In the genomic region with DNA sequence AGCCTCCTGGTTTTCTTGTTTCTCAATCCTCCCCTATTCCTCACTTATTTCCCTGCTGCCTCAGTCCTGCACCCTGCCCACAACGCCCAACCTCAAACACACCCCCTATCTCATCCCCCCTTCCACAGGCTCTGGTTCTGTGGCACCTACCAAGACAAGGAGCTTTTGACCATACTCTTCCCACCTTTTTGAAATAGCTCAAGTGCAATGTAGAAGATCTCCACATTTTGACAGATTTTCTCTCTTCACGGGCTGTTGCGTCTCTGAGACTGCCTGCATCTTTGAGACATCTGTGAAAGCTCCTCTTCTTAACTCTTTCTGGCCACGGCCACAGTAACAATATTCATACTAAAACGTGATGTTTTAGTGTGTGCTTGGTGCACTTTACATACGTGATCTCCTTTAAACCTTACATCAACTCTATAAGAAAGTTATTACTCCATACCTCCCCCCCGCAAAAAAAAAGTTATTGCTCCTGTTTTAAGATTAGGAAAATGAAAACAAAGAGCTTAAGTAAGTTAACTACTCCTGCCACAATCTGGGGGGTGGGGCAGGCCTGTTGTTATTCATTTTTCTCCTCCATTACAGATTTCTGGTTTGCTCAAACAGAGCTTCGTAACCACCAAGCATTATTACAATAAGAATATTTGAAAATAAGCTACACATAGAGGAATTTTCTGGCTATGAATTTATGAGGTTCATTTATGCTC, we compare ENCODE assay signal across 1 cellular context.
A peak's percentile ranks its signal among the peaks of the same experiment; 100 is the strongest.
TF ChIP-seq lines count a peak whose summit lies in the region.

No MANE protein-coding gene starts in this region.

TF ChIP-seq in K562, 482 proteins besides CTCF, POLR2A, EP300 and RAD21 (continued from another document and continues in another):
- TF ChIP-seq, protein P1, sequence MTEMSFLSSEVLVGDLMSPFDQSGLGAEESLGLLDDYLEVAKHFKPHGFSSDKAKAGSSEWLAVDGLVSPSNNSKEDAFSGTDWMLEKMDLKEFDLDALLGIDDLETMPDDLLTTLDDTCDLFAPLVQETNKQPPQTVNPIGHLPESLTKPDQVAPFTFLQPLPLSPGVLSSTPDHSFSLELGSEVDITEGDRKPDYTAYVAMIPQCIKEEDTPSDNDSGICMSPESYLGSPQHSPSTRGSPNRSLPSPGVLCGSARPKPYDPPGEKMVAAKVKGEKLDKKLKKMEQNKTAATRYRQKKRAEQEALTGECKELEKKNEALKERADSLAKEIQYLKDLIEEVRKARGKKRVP (CRISPR knock-in tag; IDR thresholded peaks at IDR 0.05), result no peak
- TF ChIP-seq SIN3A (IDR thresholded peaks at IDR 0.05; ENCODE audit: borderline replicate concordance in 2 of 2, control insufficient read depth in 1 of 2, low read depth in 2 of 2, low read length in 2 of 2), result 0 out of 4 replicates have a peak, but pooled peaks of 1 of the 2 experiments have one; percentile 38
- no peak for TF ChIP-seq ZNF79 (CRISPR knock-in tag; IDR thresholded peaks at IDR 0.05; ENCODE audit: low read depth)
- 0 out of 2 replicates have a peak, but pooled peaks have one; percentile 18 for TF ChIP-seq CXXC5 (CRISPR knock-in tag; IDR thresholded peaks at IDR 0.05)
- TF ChIP-seq, protein P2, sequence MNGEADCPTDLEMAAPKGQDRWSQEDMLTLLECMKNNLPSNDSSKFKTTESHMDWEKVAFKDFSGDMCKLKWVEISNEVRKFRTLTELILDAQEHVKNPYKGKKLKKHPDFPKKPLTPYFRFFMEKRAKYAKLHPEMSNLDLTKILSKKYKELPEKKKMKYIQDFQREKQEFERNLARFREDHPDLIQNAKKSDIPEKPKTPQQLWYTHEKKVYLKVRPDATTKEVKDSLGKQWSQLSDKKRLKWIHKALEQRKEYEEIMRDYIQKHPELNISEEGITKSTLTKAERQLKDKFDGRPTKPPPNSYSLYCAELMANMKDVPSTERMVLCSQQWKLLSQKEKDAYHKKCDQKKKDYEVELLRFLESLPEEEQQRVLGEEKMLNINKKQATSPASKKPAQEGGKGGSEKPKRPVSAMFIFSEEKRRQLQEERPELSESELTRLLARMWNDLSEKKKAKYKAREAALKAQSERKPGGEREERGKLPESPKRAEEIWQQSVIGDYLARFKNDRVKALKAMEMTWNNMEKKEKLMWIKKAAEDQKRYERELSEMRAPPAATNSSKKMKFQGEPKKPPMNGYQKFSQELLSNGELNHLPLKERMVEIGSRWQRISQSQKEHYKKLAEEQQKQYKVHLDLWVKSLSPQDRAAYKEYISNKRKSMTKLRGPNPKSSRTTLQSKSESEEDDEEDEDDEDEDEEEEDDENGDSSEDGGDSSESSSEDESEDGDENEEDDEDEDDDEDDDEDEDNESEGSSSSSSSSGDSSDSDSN (IDR thresholded peaks at IDR 0.05; ENCODE audit: borderline replicate concordance in 1 of 2, low read depth in 2 of 2, low read length in 2 of 2), result no peak
- no peak for TF ChIP-seq ZNF586 (CRISPR knock-in tag; conservative IDR thresholded peaks at IDR 0.05)
- TF ChIP-seq MTA3 (IDR thresholded peaks at IDR 0.05; ENCODE audit: borderline replicate concordance), result peak; percentile 31; the same call in 1 of the 2 replicates
- TF ChIP-seq FOXJ3 (CRISPR knock-in tag; IDR thresholded peaks at IDR 0.05), result no peak
- TF ChIP-seq, protein P3, sequence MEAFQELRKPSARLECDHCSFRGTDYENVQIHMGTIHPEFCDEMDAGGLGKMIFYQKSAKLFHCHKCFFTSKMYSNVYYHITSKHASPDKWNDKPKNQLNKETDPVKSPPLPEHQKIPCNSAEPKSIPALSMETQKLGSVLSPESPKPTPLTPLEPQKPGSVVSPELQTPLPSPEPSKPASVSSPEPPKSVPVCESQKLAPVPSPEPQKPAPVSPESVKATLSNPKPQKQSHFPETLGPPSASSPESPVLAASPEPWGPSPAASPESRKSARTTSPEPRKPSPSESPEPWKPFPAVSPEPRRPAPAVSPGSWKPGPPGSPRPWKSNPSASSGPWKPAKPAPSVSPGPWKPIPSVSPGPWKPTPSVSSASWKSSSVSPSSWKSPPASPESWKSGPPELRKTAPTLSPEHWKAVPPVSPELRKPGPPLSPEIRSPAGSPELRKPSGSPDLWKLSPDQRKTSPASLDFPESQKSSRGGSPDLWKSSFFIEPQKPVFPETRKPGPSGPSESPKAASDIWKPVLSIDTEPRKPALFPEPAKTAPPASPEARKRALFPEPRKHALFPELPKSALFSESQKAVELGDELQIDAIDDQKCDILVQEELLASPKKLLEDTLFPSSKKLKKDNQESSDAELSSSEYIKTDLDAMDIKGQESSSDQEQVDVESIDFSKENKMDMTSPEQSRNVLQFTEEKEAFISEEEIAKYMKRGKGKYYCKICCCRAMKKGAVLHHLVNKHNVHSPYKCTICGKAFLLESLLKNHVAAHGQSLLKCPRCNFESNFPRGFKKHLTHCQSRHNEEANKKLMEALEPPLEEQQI (IDR thresholded peaks at IDR 0.05), result no peak
- no peak for TF ChIP-seq ELF4 (CRISPR knock-in tag; IDR thresholded peaks at IDR 0.05)
- TF ChIP-seq HDGF (IDR thresholded peaks at IDR 0.05), result no peak
- no peak for TF ChIP-seq RBM22 (IDR thresholded peaks at IDR 0.05; ENCODE audit: low read depth, low read length, poor library complexity, severe bottlenecking)
- no peak for TF ChIP-seq CREB1 (IDR thresholded peaks at IDR 0.05)
- TF ChIP-seq CREB1 (CRISPR knock-in tag; IDR thresholded peaks at IDR 0.05), result no peak
- TF ChIP-seq, protein P4, sequence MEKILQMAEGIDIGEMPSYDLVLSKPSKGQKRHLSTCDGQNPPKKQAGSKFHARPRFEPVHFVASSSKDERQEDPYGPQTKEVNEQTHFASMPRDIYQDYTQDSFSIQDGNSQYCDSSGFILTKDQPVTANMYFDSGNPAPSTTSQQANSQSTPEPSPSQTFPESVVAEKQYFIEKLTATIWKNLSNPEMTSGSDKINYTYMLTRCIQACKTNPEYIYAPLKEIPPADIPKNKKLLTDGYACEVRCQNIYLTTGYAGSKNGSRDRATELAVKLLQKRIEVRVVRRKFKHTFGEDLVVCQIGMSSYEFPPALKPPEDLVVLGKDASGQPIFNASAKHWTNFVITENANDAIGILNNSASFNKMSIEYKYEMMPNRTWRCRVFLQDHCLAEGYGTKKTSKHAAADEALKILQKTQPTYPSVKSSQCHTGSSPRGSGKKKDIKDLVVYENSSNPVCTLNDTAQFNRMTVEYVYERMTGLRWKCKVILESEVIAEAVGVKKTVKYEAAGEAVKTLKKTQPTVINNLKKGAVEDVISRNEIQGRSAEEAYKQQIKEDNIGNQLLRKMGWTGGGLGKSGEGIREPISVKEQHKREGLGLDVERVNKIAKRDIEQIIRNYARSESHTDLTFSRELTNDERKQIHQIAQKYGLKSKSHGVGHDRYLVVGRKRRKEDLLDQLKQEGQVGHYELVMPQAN (IDR thresholded peaks at IDR 0.05; ENCODE audit: borderline replicate concordance), result peak; percentile 36; the same call in 1 of the 2 replicates
- TF ChIP-seq MED1 (CRISPR knock-in tag; IDR thresholded peaks at IDR 0.05; ENCODE audit: borderline replicate concordance), result no peak
- no peak for TF ChIP-seq ZNF217 (CRISPR knock-in tag; IDR thresholded peaks at IDR 0.05)
- TF ChIP-seq TSC22D4 (tag; IDR thresholded peaks at IDR 0.05), result no peak
- TF ChIP-seq, protein P5, sequence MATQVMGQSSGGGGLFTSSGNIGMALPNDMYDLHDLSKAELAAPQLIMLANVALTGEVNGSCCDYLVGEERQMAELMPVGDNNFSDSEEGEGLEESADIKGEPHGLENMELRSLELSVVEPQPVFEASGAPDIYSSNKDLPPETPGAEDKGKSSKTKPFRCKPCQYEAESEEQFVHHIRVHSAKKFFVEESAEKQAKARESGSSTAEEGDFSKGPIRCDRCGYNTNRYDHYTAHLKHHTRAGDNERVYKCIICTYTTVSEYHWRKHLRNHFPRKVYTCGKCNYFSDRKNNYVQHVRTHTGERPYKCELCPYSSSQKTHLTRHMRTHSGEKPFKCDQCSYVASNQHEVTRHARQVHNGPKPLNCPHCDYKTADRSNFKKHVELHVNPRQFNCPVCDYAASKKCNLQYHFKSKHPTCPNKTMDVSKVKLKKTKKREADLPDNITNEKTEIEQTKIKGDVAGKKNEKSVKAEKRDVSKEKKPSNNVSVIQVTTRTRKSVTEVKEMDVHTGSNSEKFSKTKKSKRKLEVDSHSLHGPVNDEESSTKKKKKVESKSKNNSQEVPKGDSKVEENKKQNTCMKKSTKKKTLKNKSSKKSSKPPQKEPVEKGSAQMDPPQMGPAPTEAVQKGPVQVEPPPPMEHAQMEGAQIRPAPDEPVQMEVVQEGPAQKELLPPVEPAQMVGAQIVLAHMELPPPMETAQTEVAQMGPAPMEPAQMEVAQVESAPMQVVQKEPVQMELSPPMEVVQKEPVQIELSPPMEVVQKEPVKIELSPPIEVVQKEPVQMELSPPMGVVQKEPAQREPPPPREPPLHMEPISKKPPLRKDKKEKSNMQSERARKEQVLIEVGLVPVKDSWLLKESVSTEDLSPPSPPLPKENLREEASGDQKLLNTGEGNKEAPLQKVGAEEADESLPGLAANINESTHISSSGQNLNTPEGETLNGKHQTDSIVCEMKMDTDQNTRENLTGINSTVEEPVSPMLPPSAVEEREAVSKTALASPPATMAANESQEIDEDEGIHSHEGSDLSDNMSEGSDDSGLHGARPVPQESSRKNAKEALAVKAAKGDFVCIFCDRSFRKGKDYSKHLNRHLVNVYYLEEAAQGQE (CRISPR knock-in tag; IDR thresholded peaks at IDR 0.05; ENCODE audit: low read depth), result no peak
- TF ChIP-seq ILK (tag; IDR thresholded peaks at IDR 0.05; ENCODE audit: borderline replicate concordance, low read depth), result no peak
- peak; percentile 76 for TF ChIP-seq HDAC2 (IDR thresholded peaks at IDR 0.05)
- no peak for TF ChIP-seq MXI1 (IDR thresholded peaks at IDR 0.05; ENCODE audit: low read depth, low read length)
- TF ChIP-seq ZNF717 (CRISPR knock-in tag; IDR thresholded peaks at IDR 0.05), result no peak
- TF ChIP-seq MAFF (IDR thresholded peaks at IDR 0.05; ENCODE audit: low read length), result no peak
- TF ChIP-seq, protein P6, sequence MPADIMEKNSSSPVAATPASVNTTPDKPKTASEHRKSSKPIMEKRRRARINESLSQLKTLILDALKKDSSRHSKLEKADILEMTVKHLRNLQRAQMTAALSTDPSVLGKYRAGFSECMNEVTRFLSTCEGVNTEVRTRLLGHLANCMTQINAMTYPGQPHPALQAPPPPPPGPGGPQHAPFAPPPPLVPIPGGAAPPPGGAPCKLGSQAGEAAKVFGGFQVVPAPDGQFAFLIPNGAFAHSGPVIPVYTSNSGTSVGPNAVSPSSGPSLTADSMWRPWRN (IDR thresholded peaks at IDR 0.05; ENCODE audit: low read depth), result no peak
- TF ChIP-seq, protein P7, sequence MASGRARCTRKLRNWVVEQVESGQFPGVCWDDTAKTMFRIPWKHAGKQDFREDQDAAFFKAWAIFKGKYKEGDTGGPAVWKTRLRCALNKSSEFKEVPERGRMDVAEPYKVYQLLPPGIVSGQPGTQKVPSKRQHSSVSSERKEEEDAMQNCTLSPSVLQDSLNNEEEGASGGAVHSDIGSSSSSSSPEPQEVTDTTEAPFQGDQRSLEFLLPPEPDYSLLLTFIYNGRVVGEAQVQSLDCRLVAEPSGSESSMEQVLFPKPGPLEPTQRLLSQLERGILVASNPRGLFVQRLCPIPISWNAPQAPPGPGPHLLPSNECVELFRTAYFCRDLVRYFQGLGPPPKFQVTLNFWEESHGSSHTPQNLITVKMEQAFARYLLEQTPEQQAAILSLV (tag; IDR thresholded peaks at IDR 0.05), result no peak
- TF ChIP-seq ESRRB (CRISPR knock-in tag; IDR thresholded peaks at IDR 0.05; ENCODE audit: borderline replicate concordance), result no peak
- TF ChIP-seq, protein P8, sequence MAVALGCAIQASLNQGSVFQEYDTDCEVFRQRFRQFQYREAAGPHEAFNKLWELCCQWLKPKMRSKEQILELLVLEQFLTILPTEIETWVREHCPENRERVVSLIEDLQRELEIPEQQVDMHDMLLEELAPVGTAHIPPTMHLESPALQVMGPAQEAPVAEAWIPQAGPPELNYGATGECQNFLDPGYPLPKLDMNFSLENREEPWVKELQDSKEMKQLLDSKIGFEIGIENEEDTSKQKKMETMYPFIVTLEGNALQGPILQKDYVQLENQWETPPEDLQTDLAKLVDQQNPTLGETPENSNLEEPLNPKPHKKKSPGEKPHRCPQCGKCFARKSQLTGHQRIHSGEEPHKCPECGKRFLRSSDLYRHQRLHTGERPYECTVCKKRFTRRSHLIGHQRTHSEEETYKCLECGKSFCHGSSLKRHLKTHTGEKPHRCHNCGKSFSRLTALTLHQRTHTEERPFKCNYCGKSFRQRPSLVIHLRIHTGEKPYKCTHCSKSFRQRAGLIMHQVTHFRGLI (CRISPR knock-in tag; IDR thresholded peaks at IDR 0.05), result no peak
- no peak for TF ChIP-seq TAF9B (IDR thresholded peaks at IDR 0.05; ENCODE audit: partially characterized antibody)
- no peak for TF ChIP-seq STAG1 (CRISPR knock-in tag; IDR thresholded peaks at IDR 0.05; ENCODE audit: borderline replicate concordance)
- no peak for TF ChIP-seq ZFP1 (CRISPR knock-in tag; IDR thresholded peaks at IDR 0.05)
- TF ChIP-seq, protein P9, sequence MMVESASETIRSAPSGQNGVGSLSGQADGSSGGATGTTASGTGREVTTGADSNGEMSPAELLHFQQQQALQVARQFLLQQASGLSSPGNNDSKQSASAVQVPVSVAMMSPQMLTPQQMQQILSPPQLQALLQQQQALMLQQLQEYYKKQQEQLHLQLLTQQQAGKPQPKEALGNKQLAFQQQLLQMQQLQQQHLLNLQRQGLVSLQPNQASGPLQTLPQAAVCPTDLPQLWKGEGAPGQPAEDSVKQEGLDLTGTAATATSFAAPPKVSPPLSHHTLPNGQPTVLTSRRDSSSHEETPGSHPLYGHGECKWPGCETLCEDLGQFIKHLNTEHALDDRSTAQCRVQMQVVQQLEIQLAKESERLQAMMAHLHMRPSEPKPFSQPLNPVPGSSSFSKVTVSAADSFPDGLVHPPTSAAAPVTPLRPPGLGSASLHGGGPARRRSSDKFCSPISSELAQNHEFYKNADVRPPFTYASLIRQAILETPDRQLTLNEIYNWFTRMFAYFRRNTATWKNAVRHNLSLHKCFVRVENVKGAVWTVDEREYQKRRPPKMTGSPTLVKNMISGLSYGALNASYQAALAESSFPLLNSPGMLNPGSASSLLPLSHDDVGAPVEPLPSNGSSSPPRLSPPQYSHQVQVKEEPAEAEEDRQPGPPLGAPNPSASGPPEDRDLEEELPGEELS (CRISPR knock-in tag; IDR thresholded peaks at IDR 0.05; ENCODE audit: borderline replicate concordance), result no peak
- TF ChIP-seq MEIS2 (IDR thresholded peaks at IDR 0.05; ENCODE audit: partially characterized antibody), result peak; percentile 2
- no peak for TF ChIP-seq CHD2 (IDR thresholded peaks at IDR 0.05; ENCODE audit: low read depth, low read length)
- no peak for TF ChIP-seq TAF15 (IDR thresholded peaks at IDR 0.05; ENCODE audit: low read depth, low read length)
- TF ChIP-seq MIER1 (IDR thresholded peaks at IDR 0.05; ENCODE audit: low read depth), result no peak
- no peak for TF ChIP-seq HDAC3 (IDR thresholded peaks at IDR 0.05; ENCODE audit: borderline replicate concordance, partially characterized antibody)
- no peak for TF ChIP-seq ZNF146 (CRISPR knock-in tag; IDR thresholded peaks at IDR 0.05; ENCODE audit: unreplicated experiment)
- TF ChIP-seq, protein P10, sequence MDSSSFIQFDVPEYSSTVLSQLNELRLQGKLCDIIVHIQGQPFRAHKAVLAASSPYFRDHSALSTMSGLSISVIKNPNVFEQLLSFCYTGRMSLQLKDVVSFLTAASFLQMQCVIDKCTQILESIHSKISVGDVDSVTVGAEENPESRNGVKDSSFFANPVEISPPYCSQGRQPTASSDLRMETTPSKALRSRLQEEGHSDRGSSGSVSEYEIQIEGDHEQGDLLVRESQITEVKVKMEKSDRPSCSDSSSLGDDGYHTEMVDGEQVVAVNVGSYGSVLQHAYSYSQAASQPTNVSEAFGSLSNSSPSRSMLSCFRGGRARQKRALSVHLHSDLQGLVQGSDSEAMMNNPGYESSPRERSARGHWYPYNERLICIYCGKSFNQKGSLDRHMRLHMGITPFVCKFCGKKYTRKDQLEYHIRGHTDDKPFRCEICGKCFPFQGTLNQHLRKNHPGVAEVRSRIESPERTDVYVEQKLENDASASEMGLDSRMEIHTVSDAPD (CRISPR knock-in tag; IDR thresholded peaks at IDR 0.05), result no peak
- no peak for TF ChIP-seq PHB (CRISPR knock-in tag; IDR thresholded peaks at IDR 0.05)
- TF ChIP-seq DIDO1 (tag; IDR thresholded peaks at IDR 0.05; ENCODE audit: low read depth), result no peak
- no peak for TF ChIP-seq RBM25 (IDR thresholded peaks at IDR 0.05; ENCODE audit: low read depth, low read length, severe bottlenecking)
